Comparison of ENCODE assay signal across 28 cellular contexts in the genomic region with DNA sequence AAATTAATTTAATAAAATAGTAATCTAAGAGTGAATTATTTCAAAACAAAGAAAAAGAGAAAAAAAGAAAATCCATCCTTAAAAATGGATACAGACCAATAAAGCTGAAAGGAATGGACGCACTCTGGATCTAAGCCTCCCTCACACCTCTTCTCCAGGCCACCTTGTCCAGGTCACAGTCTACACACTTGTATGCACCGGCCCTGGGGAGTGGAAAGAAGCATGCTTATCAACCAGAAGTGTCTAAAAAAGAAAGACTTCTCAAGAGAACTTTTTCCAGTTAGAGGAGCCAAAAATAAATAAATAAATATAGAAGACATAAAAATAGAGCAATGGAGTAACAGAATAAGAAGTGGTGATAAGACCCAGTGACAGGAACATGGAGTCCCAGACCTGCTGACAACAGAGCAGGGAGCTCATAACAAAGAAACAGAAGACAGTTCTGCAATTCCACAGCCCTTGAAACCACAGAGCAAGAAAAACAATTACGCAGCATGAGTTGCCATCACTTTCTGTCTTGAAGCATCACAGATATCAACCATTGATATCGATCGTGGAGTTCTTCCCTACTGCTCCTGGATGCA.
A peak's percentile ranks its signal among the peaks of the same experiment; 100 is the strongest.
DNase-seq lines count a peak whose midpoint lies in the region; ATAC-seq and TF ChIP-seq lines count a peak whose summit lies in the region.
"Had no signal": no experiment of that assay in that cellular context is flagged by ENCODE, and none has a peak within 500 bp of the region (broad histone marks: within the 10 kb centered on the region; RNA-seq: fewer than 3 reads in every experiment).

No MANE protein-coding gene starts in this region.

- peaks cover 51% of the 10 kb centered on the region for H3K4me1 ChIP-seq in left ventricle myocardium inferior
- peaks cover 35 to 54% of the 10 kb centered on the region in 2 donors for H3K4me1 ChIP-seq in gastrocnemius medialis
- H3K4me1 ChIP-seq: spleen had no signal

- no peak for TF ChIP-seq CTCF in left ventricle myocardium inferior (IDR thresholded peaks at IDR 0.05; ENCODE audit: borderline replicate concordance)
- no peak for TF ChIP-seq CTCF in gastrocnemius medialis (IDR thresholded peaks at IDR 0.05 in 4 of 5, conservative IDR thresholded peaks at IDR 0.05 in 1 of 5)

- H3K36me3 ChIP-seq in left ventricle myocardium inferior (no peaks in the 10 kb centered on the region), gastrocnemius medialis (no peaks in the 10 kb centered on the region)
- H3K36me3 ChIP-seq: spleen had no signal

- H3K9me3 ChIP-seq in left ventricle myocardium inferior (replicated peaks) (no peaks in the 10 kb centered on the region), gastrocnemius medialis (no peaks in the 10 kb centered on the region)
- H3K9me3 ChIP-seq: spleen had no signal

- in situ Hi-C loops in gastrocnemius medialis (cut with MboI; ENCODE audit: low sequenced_read_pairs in 4 of 4) = loop anchor here (5.0 to 25.0 kb wide), 6 partner anchors 63 to 446 kb away; no protein-coding TSS in a partner anchor

- DNase-seq in Right ventricle myocardium inferior (ENCODE audit: missing footprints) = no peak
- DNase-seq in cardiac septum (ENCODE audit: low spot score) = no peak
- DNase-seq in left ventricle myocardium inferior = peak; percentile 35
- peak; percentile 75 to 80 for DNase-seq in gastrocnemius medialis
- no peak for DNase-seq in NCI-H2227 (lab: John Stamatoyannopoulos, UW; ENCODE audit: unreplicated experiment)
- DNase-seq in anterior cingulate cortex (lab: John Stamatoyannopoulos, UW) = no peak
- DNase-seq: 8988T; activated B cell treated with CpG ODN at 0.5 μM for 24 hours; activated CD4-positive, alpha-beta memory T cell treated with anti-CD3 and anti-CD28 coated beads for 36 hours; activated CD8-positive, alpha-beta memory T cell treated with anti-CD3 and anti-CD28 coated beads, Interleukin-2, amount 50 U/mL, for 48 hours; CD8-positive, alpha-beta T cell; DMS 273 treated with DMSO at 0.1 percent for 48 hours; effector memory CD4-positive, alpha-beta T cell; erythroblast; foreskin melanocyte; kidney; NCI-H1417; NCI-H2081 treated with DMSO at 0.1 percent for 48 hours; NCI-H446; PC-3; SHP77; spleen; stimulated activated CD4-positive, alpha-beta T cell treated with anti-CD3 and anti-CD28 coated beads, Interleukin-4, amount 100 ng/mL, for 1 hour; T1000 had no signal

- intact Hi-C loops in Right ventricle myocardium inferior (cut with DNase I) = loop anchor here (5.0 kb wide), 2 partner anchors 128 to 163 kb away; no protein-coding TSS in a partner anchor
- intact Hi-C loops in cardiac septum (cut with DNase I) = loop anchor here (5.0 kb wide), 1 partner anchor 53 kb away; no protein-coding TSS in a partner anchor
- intact Hi-C loops in left ventricle myocardium inferior (cut with micrococcal nuclease) = loop anchor here (10.0 kb wide), 1 partner anchor 126 kb away; no protein-coding TSS in a partner anchor
- intact Hi-C loops in gastrocnemius medialis (cut with DNase I; ENCODE audit: low total_unique reads) = loop anchor here (1.0 to 5.0 kb wide), 3 partner anchors 88 to 1063 kb away; no protein-coding TSS in a partner anchor

- H3K4me3 ChIP-seq in left ventricle myocardium inferior = no peak overlapping the region
- H3K4me3 ChIP-seq in gastrocnemius medialis = peak overlapping the region in 1 of 4 donors; percentile 5
- H3K4me3 ChIP-seq: spleen had no signal

- peak; percentile 94 for ATAC-seq in Right ventricle myocardium inferior
- peak; percentile 95 to 97 for ATAC-seq in gastrocnemius medialis
- ATAC-seq in GM19035 (IDR thresholded peaks at IDR 0.05; ENCODE audit: unreplicated experiment) = no peak
- ATAC-seq in HG03097 (IDR thresholded peaks at IDR 0.05; ENCODE audit: low FRiP score, unreplicated experiment) = no peak
- ATAC-seq: activated T-helper 17 cell treated with anti-CD3 and anti-CD28 coated beads, Interleukin-2, amount 50 U/mL, for 72 hours; CD8-positive, alpha-beta T cell; PC-3; stimulated activated memory B cell treated with anti-CD40 and anti-IgM and Interleukin-4, amounts not matched to agents 10 μg/mL and 1 μg/mL and 100 μg/mL, for 72 hours had no signal

- peak in 1 of 2 donors; percentile 32 for TF ChIP-seq POLR2A in gastrocnemius medialis (IDR thresholded peaks at IDR 0.05)

- H3K27ac ChIP-seq in left ventricle myocardium inferior (replicated peaks) (peak overlapping the region; percentile 79), gastrocnemius medialis (peak overlapping the region; percentile 87 to 91 (median 88))
- H3K27ac ChIP-seq: spleen had no signal

- H3K27me3 ChIP-seq in left ventricle myocardium inferior (ENCODE audit: low read depth) (no peaks in the 10 kb centered on the region), gastrocnemius medialis (no peaks in the 10 kb centered on the region)

Comparison
In these comparisons a context has a peak if more than half of its experiments do, and no peak if none do; other contexts are left out.
1. DNase-seq: peak in left ventricle myocardium inferior (single experiment) and gastrocnemius medialis (2 of 2); none in Right ventricle myocardium inferior (single experiment), cardiac septum (single experiment), NCI-H2227 (single experiment) and anterior cingulate cortex (0 of 58).
2. ATAC-seq: peak in Right ventricle myocardium inferior (single experiment) and gastrocnemius medialis (2 of 2); none in GM19035 (single experiment) and HG03097 (single experiment).